1 cellular context compared by ENCODE assay signal in genomic region chr1:235945775-235946565, GRCh38.
TF ChIP-seq lines count a peak whose summit lies in the region.

No MANE protein-coding gene starts in this region.

TF ChIP-seq in HepG2, 621 proteins besides CTCF, POLR2A, EP300 and RAD21 (continued from another document and continues in another):
- TF ChIP-seq HMGA1 (CRISPR knock-in tag; conservative IDR thresholded peaks at IDR 0.05) (no peak), ZNF720 (CRISPR knock-in tag; IDR thresholded peaks at IDR 0.05) (no peak), CCAR2 (optimal IDR thresholded peaks at IDR 0.05; ENCODE audit: low read depth, low read length) (no peak), ARNT2 (CRISPR knock-in tag; IDR thresholded peaks at IDR 0.05; ENCODE audit: low read depth) (no peak), ZNF230 (CRISPR knock-in tag; IDR thresholded peaks at IDR 0.05) (no peak), WIZ (CRISPR knock-in tag; IDR thresholded peaks at IDR 0.05) (no peak), MYNN (CRISPR knock-in tag; IDR thresholded peaks at IDR 0.05; ENCODE audit: low read depth) (no peak), ZNF670 (CRISPR knock-in tag; IDR thresholded peaks at IDR 0.05; ENCODE audit: borderline replicate concordance) (no peak), FOXA3 (CRISPR knock-in tag; IDR thresholded peaks at IDR 0.05) (peak; percentile 50), ELK4 (CRISPR knock-in tag; IDR thresholded peaks at IDR 0.05; ENCODE audit: borderline replicate concordance) (no peak), RBM39 (IDR thresholded peaks at IDR 0.05; ENCODE audit: low read depth, low read length, poor library complexity, severe bottlenecking) (no peak), PRDM15 (CRISPR knock-in tag; IDR thresholded peaks at IDR 0.05) (no peak), TRIM24 (CRISPR knock-in tag; IDR thresholded peaks at IDR 0.05) (no peak), RAD51 (IDR thresholded peaks at IDR 0.05; ENCODE audit: borderline replicate concordance) (no peak), ZNF337 (CRISPR knock-in tag; IDR thresholded peaks at IDR 0.05; ENCODE audit: borderline replicate concordance, low read depth) (no peak), IKZF5 (CRISPR knock-in tag; IDR thresholded peaks at IDR 0.05) (no peak), ZNF878 (CRISPR knock-in tag; IDR thresholded peaks at IDR 0.05) (no peak), ZMAT3 (CRISPR knock-in tag; conservative IDR thresholded peaks at IDR 0.05) (no peak), ZFX (CRISPR knock-in tag; IDR thresholded peaks at IDR 0.05; ENCODE audit: low read depth) (peak; percentile 59; the same call in 1 of the 2 replicates), NFKB2 (CRISPR knock-in tag; IDR thresholded peaks at IDR 0.05; ENCODE audit: borderline replicate concordance) (no peak), SNAI1 (CRISPR knock-in tag; IDR thresholded peaks at IDR 0.05; ENCODE audit: borderline replicate concordance) (no peak), ATAD3A (CRISPR knock-in tag; IDR thresholded peaks at IDR 0.05) (no peak), DBP (CRISPR knock-in tag; IDR thresholded peaks at IDR 0.05; ENCODE audit: not compliant biosample characterization) (no peak), ZNF17 (CRISPR knock-in tag; IDR thresholded peaks at IDR 0.05) (no peak), JDP2 (CRISPR knock-in tag; IDR thresholded peaks at IDR 0.05; ENCODE audit: borderline replicate concordance) (no peak), MLLT10 (CRISPR knock-in tag; IDR thresholded peaks at IDR 0.05) (no peak), ZNF776 (CRISPR knock-in tag; IDR thresholded peaks at IDR 0.05) (no peak), HNF4G (IDR thresholded peaks at IDR 0.05; ENCODE audit: borderline replicate concordance, low read depth, low read length) (peak; percentile 77), HNF4G (CRISPR knock-in tag; IDR thresholded peaks at IDR 0.05; ENCODE audit: borderline replicate concordance, low read depth) (no peak), ZNF407 (CRISPR knock-in tag; IDR thresholded peaks at IDR 0.05; ENCODE audit: not compliant biosample characterization) (no peak), CBX1 (IDR thresholded peaks at IDR 0.05; ENCODE audit: low read depth) (no peak), HNF1B (CRISPR knock-in tag; IDR thresholded peaks at IDR 0.05) (no peak), ZSCAN29 (CRISPR knock-in tag; conservative IDR thresholded peaks at IDR 0.05) (no peak), PTBP1 (IDR thresholded peaks at IDR 0.05; ENCODE audit: low read depth, low read length, poor library complexity, severe bottlenecking) (no peak), ZNF674 (CRISPR knock-in tag; IDR thresholded peaks at IDR 0.05; ENCODE audit: low read depth) (no peak), SSRP1 (CRISPR knock-in tag; IDR thresholded peaks at IDR 0.05) (no peak), ZNF790 (CRISPR knock-in tag; IDR thresholded peaks at IDR 0.05; ENCODE audit: borderline replicate concordance) (no peak), ESRRA (CRISPR knock-in tag; IDR thresholded peaks at IDR 0.05; ENCODE audit: low read depth) (no peak), NR1H2 (CRISPR knock-in tag; IDR thresholded peaks at IDR 0.05; ENCODE audit: borderline replicate concordance, low read depth) (no peak)
- TF ChIP-seq, protein P1, sequence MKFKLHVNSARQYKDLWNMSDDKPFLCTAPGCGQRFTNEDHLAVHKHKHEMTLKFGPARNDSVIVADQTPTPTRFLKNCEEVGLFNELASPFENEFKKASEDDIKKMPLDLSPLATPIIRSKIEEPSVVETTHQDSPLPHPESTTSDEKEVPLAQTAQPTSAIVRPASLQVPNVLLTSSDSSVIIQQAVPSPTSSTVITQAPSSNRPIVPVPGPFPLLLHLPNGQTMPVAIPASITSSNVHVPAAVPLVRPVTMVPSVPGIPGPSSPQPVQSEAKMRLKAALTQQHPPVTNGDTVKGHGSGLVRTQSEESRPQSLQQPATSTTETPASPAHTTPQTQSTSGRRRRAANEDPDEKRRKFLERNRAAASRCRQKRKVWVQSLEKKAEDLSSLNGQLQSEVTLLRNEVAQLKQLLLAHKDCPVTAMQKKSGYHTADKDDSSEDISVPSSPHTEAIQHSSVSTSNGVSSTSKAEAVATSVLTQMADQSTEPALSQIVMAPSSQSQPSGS (CRISPR knock-in tag; IDR thresholded peaks at IDR 0.05): no peak; the same call in 1 of the 2 replicates
- TF ChIP-seq, protein P2, sequence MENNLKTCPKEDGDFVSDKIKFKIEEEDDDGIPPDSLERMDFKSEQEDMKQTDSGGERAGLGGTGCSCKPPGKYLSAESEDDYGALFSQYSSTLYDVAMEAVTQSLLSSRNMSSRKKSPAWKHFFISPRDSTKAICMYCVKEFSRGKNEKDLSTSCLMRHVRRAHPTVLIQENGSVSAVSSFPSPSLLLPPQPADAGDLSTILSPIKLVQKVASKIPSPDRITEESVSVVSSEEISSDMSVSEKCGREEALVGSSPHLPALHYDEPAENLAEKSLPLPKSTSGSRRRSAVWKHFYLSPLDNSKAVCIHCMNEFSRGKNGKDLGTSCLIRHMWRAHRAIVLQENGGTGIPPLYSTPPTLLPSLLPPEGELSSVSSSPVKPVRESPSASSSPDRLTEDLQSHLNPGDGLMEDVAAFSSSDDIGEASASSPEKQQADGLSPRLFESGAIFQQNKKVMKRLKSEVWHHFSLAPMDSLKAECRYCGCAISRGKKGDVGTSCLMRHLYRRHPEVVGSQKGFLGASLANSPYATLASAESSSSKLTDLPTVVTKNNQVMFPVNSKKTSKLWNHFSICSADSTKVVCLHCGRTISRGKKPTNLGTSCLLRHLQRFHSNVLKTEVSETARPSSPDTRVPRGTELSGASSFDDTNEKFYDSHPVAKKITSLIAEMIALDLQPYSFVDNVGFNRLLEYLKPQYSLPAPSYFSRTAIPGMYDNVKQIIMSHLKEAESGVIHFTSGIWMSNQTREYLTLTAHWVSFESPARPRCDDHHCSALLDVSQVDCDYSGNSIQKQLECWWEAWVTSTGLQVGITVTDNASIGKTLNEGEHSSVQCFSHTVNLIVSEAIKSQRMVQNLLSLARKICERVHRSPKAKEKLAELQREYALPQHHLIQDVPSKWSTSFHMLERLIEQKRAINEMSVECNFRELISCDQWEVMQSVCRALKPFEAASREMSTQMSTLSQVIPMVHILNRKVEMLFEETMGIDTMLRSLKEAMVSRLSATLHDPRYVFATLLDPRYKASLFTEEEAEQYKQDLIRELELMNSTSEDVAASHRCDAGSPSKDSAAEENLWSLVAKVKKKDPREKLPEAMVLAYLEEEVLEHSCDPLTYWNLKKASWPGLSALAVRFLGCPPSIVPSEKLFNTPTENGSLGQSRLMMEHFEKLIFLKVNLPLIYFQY (CRISPR knock-in tag; IDR thresholded peaks at IDR 0.05; ENCODE audit: borderline replicate concordance): peak; percentile 31; the same call in 1 of the 2 replicates
